Comparison of ENCODE assay signal across 1 cellular context in genomic region chr20:64080013-64080812, GRCh38.
TF ChIP-seq lines count a peak whose summit lies in the region.

OPRL1 (plus strand) TSS chr20:64080082; CDS start chr20:64092721, 12,639 bp downstream.

TF ChIP-seq in HepG2, 621 proteins besides CTCF, POLR2A, EP300 and RAD21 (continued from another document and continues in another):
- TF ChIP-seq DBP (CRISPR knock-in tag; IDR thresholded peaks at IDR 0.05; ENCODE audit: not compliant biosample characterization) = no peak
- peak; percentile 62; the same call in 1 of the 2 replicates for TF ChIP-seq MTA1 (CRISPR knock-in tag; IDR thresholded peaks at IDR 0.05; ENCODE audit: borderline replicate concordance)
- no peak for TF ChIP-seq HOXA5 (CRISPR knock-in tag; IDR thresholded peaks at IDR 0.05)
- TF ChIP-seq HNF1B (CRISPR knock-in tag; IDR thresholded peaks at IDR 0.05) = peak; percentile 51
- peak; percentile 14; the same call in 1 of the 2 replicates for TF ChIP-seq MAX (IDR thresholded peaks at IDR 0.05)
- TF ChIP-seq CEBPB (IDR thresholded peaks at IDR 0.05; ENCODE audit: borderline replicate concordance, low read depth, low read length) = no peak
- TF ChIP-seq ZNF496 (CRISPR knock-in tag; IDR thresholded peaks at IDR 0.05; ENCODE audit: insufficient replicate concordance) = no peak
- TF ChIP-seq ZMAT5 (CRISPR knock-in tag; IDR thresholded peaks at IDR 0.05; ENCODE audit: borderline replicate concordance, low read depth) = no peak
- no peak for TF ChIP-seq PTBP1 (IDR thresholded peaks at IDR 0.05; ENCODE audit: low read depth, low read length, poor library complexity, severe bottlenecking)
- TF ChIP-seq ZNF777 (CRISPR knock-in tag; IDR thresholded peaks at IDR 0.05) = peak; percentile 15; the same call in 1 of the 2 replicates
- TF ChIP-seq ZNF782 (CRISPR knock-in tag; IDR thresholded peaks at IDR 0.05; ENCODE audit: borderline replicate concordance) = no peak; the same call in 1 of the 2 replicates
- TF ChIP-seq ZNF318 (CRISPR knock-in tag; IDR thresholded peaks at IDR 0.05) = peak; percentile 72; the same call in 1 of the 2 replicates
- TF ChIP-seq CREM (IDR thresholded peaks at IDR 0.05) = no peak
- TF ChIP-seq CREM (CRISPR knock-in tag; IDR thresholded peaks at IDR 0.05) = no peak
- TF ChIP-seq DPF2 (CRISPR knock-in tag; IDR thresholded peaks at IDR 0.05; ENCODE audit: borderline replicate concordance, low read depth) = no peak
- TF ChIP-seq USF2 (IDR thresholded peaks at IDR 0.05; ENCODE audit: low read depth, low read length) = no peak
- no peak for TF ChIP-seq USF2 (CRISPR knock-in tag; IDR thresholded peaks at IDR 0.05; ENCODE audit: borderline replicate concordance)
- no peak for TF ChIP-seq SNRNP70 (IDR thresholded peaks at IDR 0.05; ENCODE audit: low read depth, low read length)
- TF ChIP-seq CAMTA2 (CRISPR knock-in tag; IDR thresholded peaks at IDR 0.05; ENCODE audit: borderline replicate concordance) = no peak
- TF ChIP-seq ZSCAN22 (CRISPR knock-in tag; IDR thresholded peaks at IDR 0.05) = no peak
- no peak for TF ChIP-seq ZNF142 (CRISPR knock-in tag; IDR thresholded peaks at IDR 0.05)
- TF ChIP-seq THRA (CRISPR knock-in tag; IDR thresholded peaks at IDR 0.05; ENCODE audit: borderline replicate concordance) = no peak
- peak; percentile 31; the same call in 1 of the 2 replicates for TF ChIP-seq ZNF350 (CRISPR knock-in tag; IDR thresholded peaks at IDR 0.05; ENCODE audit: borderline replicate concordance, low read depth)
- TF ChIP-seq SMARCE1 (IDR thresholded peaks at IDR 0.05; ENCODE audit: borderline replicate concordance) = no peak
- TF ChIP-seq ZBTB42 (CRISPR knock-in tag; IDR thresholded peaks at IDR 0.05) = peak; percentile 62; the same call in 1 of the 2 replicates
- TF ChIP-seq ATM (IDR thresholded peaks at IDR 0.05; ENCODE audit: borderline replicate concordance) = no peak
- no peak; the same call in 1 of the 2 replicates for TF ChIP-seq GATAD2A (CRISPR knock-in tag; IDR thresholded peaks at IDR 0.05)
- no peak for TF ChIP-seq RFX1 (IDR thresholded peaks at IDR 0.05)
- TF ChIP-seq SP140L (CRISPR knock-in tag; IDR thresholded peaks at IDR 0.05; ENCODE audit: borderline replicate concordance) = no peak
- no peak for TF ChIP-seq KDM6A (CRISPR knock-in tag; IDR thresholded peaks at IDR 0.05; ENCODE audit: low read depth)
- peak; percentile 72 for TF ChIP-seq NR0B2 (CRISPR knock-in tag; IDR thresholded peaks at IDR 0.05)
- TF ChIP-seq GRHL1 (CRISPR knock-in tag; conservative IDR thresholded peaks at IDR 0.05) = no peak
